In the genomic region with DNA sequence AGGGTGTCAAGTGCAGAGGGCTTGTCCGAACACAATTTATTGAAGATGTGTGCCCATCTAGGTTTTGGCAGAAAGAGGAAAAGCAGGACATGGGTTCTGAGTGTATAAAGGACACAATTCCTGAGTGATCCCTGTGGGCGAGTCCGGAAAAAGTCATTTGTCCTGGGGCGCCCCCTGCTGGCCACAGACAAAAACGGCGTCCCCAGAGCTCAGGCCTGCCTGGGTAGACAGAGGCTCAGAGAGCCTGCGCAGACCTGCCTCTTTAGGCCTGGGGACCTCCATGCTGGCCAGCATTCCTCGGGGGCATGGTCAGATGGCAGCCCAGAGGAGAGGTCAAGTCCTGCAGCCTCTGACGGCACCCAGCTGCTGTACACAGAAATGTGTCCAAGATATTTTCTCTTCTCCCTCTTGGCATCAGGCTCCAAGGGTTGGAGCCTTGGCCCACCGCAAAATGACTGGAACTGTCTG, we compare ENCODE assay signal across 8 cellular contexts.
DNase-seq lines count a peak whose midpoint lies in the region; ATAC-seq and TF ChIP-seq lines count a peak whose summit lies in the region.

No MANE protein-coding gene starts in this region.

- no peak overlapping the region for H3K4me3 ChIP-seq in CD8-positive, alpha-beta T cell (ENCODE audit: low read depth, low read length)
- H3K4me3 ChIP-seq in dorsolateral prefrontal cortex (no peak overlapping the region), lower lobe of right lung (no peak overlapping the region)

- no peak overlapping the region for H3K27ac ChIP-seq in CD8-positive, alpha-beta T cell (ENCODE audit: low read depth, low read length)
- no peak overlapping the region for H3K27ac ChIP-seq in dorsolateral prefrontal cortex
- no peak overlapping the region for H3K27ac ChIP-seq in lower lobe of right lung

- ATAC-seq in CD8-positive, alpha-beta T cell, result peak; percentile 57
- ATAC-seq in lower lobe of right lung (peak; percentile 87 to 90), GM18907 (IDR thresholded peaks at IDR 0.05; ENCODE audit: unreplicated experiment) (no peak)

- no peaks in the 10 kb centered on the region for H3K36me3 Mint-ChIP-seq in CD8-positive, alpha-beta T cell

- H3K27me3 Mint-ChIP-seq in CD8-positive, alpha-beta T cell (ENCODE audit: low read depth), result no peaks in the 10 kb centered on the region

- H3K36me3 ChIP-seq in CD8-positive, alpha-beta T cell (ENCODE audit: insufficient read depth, low read length), result no peaks in the 10 kb centered on the region
- H3K36me3 ChIP-seq in lower lobe of right lung, result no peaks in the 10 kb centered on the region

- CTCF ChIA-PET in CD8-positive, alpha-beta T cell (lab: Charles Lee), result interaction anchor here (0.6 to 24.9 kb wide), 29 partner anchors 9 to 488 kb away, joined by 3 to 458 read pairs (median 4); no protein-coding TSS in a partner anchor

- H3K27ac Mint-ChIP-seq in CD8-positive, alpha-beta T cell, result no peak overlapping the region

- H3K9me3 ChIP-seq in CD8-positive, alpha-beta T cell (ENCODE audit: low read length), result no peaks in the 10 kb centered on the region
- H3K9me3 ChIP-seq in lower lobe of right lung, result no peaks in the 10 kb centered on the region

- H3K4me3 Mint-ChIP-seq in CD8-positive, alpha-beta T cell, result no peak overlapping the region

- no peaks in the 10 kb centered on the region for H3K27me3 ChIP-seq in CD8-positive, alpha-beta T cell (ENCODE audit: insufficient read depth, low read length)
- H3K27me3 ChIP-seq in dorsolateral prefrontal cortex, result no peaks in the 10 kb centered on the region
- peaks cover 3% of the 10 kb centered on the region for H3K27me3 ChIP-seq in lower lobe of right lung (ENCODE audit: low read depth)

- intact Hi-C loops in CD8-positive, alpha-beta T cell (cut with DNase I, micrococcal nuclease), result loop anchor here in 1 of 2 experiments (1.0 kb wide), 1 partner anchor 115 kb away; no protein-coding TSS in a partner anchor
- intact Hi-C loops in dorsolateral prefrontal cortex (cut with DNase I) (loop anchor here (1.0 kb wide), 1 partner anchor 115 kb away; no protein-coding TSS in a partner anchor), lower lobe of right lung (cut with DNase I) (no loop called here)

- no peaks in the 10 kb centered on the region for H3K4me1 ChIP-seq in CD8-positive, alpha-beta T cell (ENCODE audit: insufficient read depth, low read length)
- no peaks in the 10 kb centered on the region for H3K4me1 ChIP-seq in lower lobe of right lung

- TF ChIP-seq CTCF in CD8-positive, alpha-beta T cell (IDR thresholded peaks at IDR 0.05), result peak; percentile 95
- TF ChIP-seq CTCF in dorsolateral prefrontal cortex (IDR thresholded peaks at IDR 0.05 in 54 of 56, conservative IDR thresholded peaks at IDR 0.05 in 2 of 56; ENCODE audit: low read depth in 1 of 56, partially characterized antibody in 56 of 56) (peak; percentile 92 to 100 (median 97)), lower lobe of right lung (IDR thresholded peaks at IDR 0.05) (peak; percentile 97)

- no peaks in the 10 kb centered on the region for H3K9me3 Mint-ChIP-seq in CD8-positive, alpha-beta T cell

- H3K4me1 Mint-ChIP-seq in CD8-positive, alpha-beta T cell (ENCODE audit: low read depth), result no peaks in the 10 kb centered on the region

- peak; percentile 48 to 88 (median 71) for DNase-seq in CD8-positive, alpha-beta T cell
- DNase-seq in HCEC 1CT, result peak; percentile 64
- DNase-seq in NCI-H446 treated with DMSO at 0.1 percent for 48 hours (lab: John Stamatoyannopoulos, UW), result peak; percentile 39
- peak; percentile 62 to 67 for DNase-seq in activated CD4-positive, alpha-beta T cell treated with anti-CD3 and anti-CD28 coated beads, Interleukin-2, amount 50 U/mL, for 4 hours
- peak; percentile 74 to 92 (median 82) for DNase-seq in dorsolateral prefrontal cortex
- DNase-seq in lower lobe of right lung, result peak; percentile 78
- DNase-seq in stimulated activated CD8-positive, alpha-beta memory T cell treated with anti-CD3 and anti-CD28 coated beads, Interleukin-12 subunit alpha, Interleukin-12 subunit beta, amount 100 ng/mL, for 4 hours (ENCODE audit: low read depth), result peak; percentile 47

- POLR2A ChIA-PET in CD8-positive, alpha-beta T cell (lab: Charles Lee), result interaction anchor here (1.0 kb wide), 2 partner anchors 114 to 116 kb away, joined by 4 read pairs; no protein-coding TSS in a partner anchor
